ENCODE assay signal across 26 cellular contexts in genomic region chr20:58169441-58169840, GRCh38. TPM values are rescaled to one million over a fixed set of nuclear protein-coding genes. Genes with fewer than 3 reads are reported as not detected.
DNase-seq lines count a peak whose midpoint lies in the region; TF ChIP-seq lines count a peak whose summit lies in the region.
"Had no signal": no experiment of that assay in that cellular context is flagged by ENCODE, and none has a peak within 500 bp of the region (broad histone marks: within the 10 kb centered on the region; RNA-seq: fewer than 3 reads in every experiment).

No MANE protein-coding gene starts in this region.

- H3K27ac Mint-ChIP-seq in HFFc6: no peak overlapping the region
- H3K27ac Mint-ChIP-seq: activated CD4-positive, alpha-beta memory T cell treated with anti-CD3 and anti-CD28 coated beads for 36 hours; mesothelial cell of epicardium; T-helper 17 cell had no signal

- in situ Hi-C loops in astrocyte of the spinal cord (cut with HindIII; ENCODE audit: low sequenced_read_pairs): no loop called here

- H3K4me1 Mint-ChIP-seq in HFFc6 (ENCODE audit: low read depth): peaks cover 24% of the 10 kb centered on the region
- H3K4me1 Mint-ChIP-seq: T-helper 17 cell had no signal

- no peak overlapping the region for H3K4me3 Mint-ChIP-seq in HFFc6
- H3K4me3 Mint-ChIP-seq: activated CD4-positive, alpha-beta memory T cell treated with anti-CD3 and anti-CD28 coated beads for 36 hours; mesothelial cell of epicardium; neural crest cell; T-helper 17 cell had no signal

- H3K9me3 Mint-ChIP-seq in HFFc6: no peaks in the 10 kb centered on the region
- H3K9me3 Mint-ChIP-seq: activated CD4-positive, alpha-beta memory T cell treated with anti-CD3 and anti-CD28 coated beads for 36 hours; neural crest cell had no signal

- peaks cover 30% of the 10 kb centered on the region; the same call in 1 of the 2 replicates for H3K27me3 Mint-ChIP-seq in HFFc6 (ENCODE audit: insufficient read depth)
- H3K27me3 Mint-ChIP-seq: activated CD4-positive, alpha-beta memory T cell treated with anti-CD3 and anti-CD28 coated beads for 36 hours had no signal

- DNase-seq in AG20443 (ENCODE audit: low spot score) (peak; percentile 61), HFFc6 (peak; percentile 59), astrocyte of the spinal cord (ENCODE audit: low read depth, low spot score) (peak; percentile 86), left kidney (ENCODE audit: low read depth, low spot score) (peak; percentile 71), cerebellar cortex (ENCODE audit: low spot score) (no peak), SIG-M5 treated with dmso at 0.1 percent for 504 hours (lab: John Stamatoyannopoulos, UW; ENCODE audit: unreplicated experiment) (no peak)
- no peak for DNase-seq in stimulated activated CD4-positive, alpha-beta T cell treated with anti-CD3 and anti-CD28 coated beads, Interleukin-12 subunit alpha, Interleukin-12 subunit beta, amount 100 ng/mL, for 4 hours
- DNase-seq in activated CD4-positive, alpha-beta T cell treated with anti-CD3 and anti-CD28 coated beads, Interleukin-2, amount 50 U/mL, for 1 hour: no peak
- DNase-seq: ACHN; activated CD4-positive, alpha-beta memory T cell treated with anti-CD3 and anti-CD28 coated beads for 36 hours; activated naive CD4-positive, alpha-beta T cell treated with Interleukin-2 at 50 U/mL for 16 hours; activated T-cell treated with anti-CD3 and anti-CD28 coated beads, Interleukin-2, amount 50 U/mL, for 1 hour; body of pancreas; cortex of kidney; NCI-H1436 treated with DMSO at 0.1 percent for 48 hours; NCI-H2171; NCI-H526 treated with DMSO at 0.1 percent for 48 hours; SHP77 treated with DMSO at 0.1 percent for 48 hours; stimulated activated naive CD4-positive, alpha-beta T cell; T-helper 17 cell had no signal

- H3K4me3 ChIP-seq in astrocyte of the spinal cord (ENCODE audit: low read depth, low read length): no peak overlapping the region
- H3K4me3 ChIP-seq: body of pancreas had no signal

- no peaks in the 10 kb centered on the region for H3K36me3 Mint-ChIP-seq in HFFc6 (ENCODE audit: low read depth)
- H3K36me3 Mint-ChIP-seq: activated CD4-positive, alpha-beta memory T cell treated with anti-CD3 and anti-CD28 coated beads for 36 hours; mesothelial cell of epicardium had no signal

- TF ChIP-seq CTCF in HFFc6 (IDR thresholded peaks at IDR 0.05) (no peak), astrocyte of the spinal cord (IDR thresholded peaks at IDR 0.05; ENCODE audit: low read depth, low read length) (no peak)

RNA-seq across cellular contexts. Expression of gene ANKRD60, which starts 59.0 kb away (rescaled TPM):
- total RNA-seq in HFFc6 (2021; fragmentation: NEBNext Ultra II Directional; extraction: Animal tissue kit (Norgen Biotek cat#: 25700)): not detected
- total RNA-seq: activated CD4-positive, alpha-beta memory T cell treated with anti-CD3 and anti-CD28 coated beads for 36 hours; body of pancreas; endothelial cell of umbilical vein; H4; left lobe of liver; MCF 10A; mesothelial cell of epicardium; neural crest cell; T-helper 17 cell had no signal

Comparison
In these comparisons a context has a peak if more than half of its experiments do, and no peak if none do; other contexts are left out.
1. DNase-seq: peak in AG20443 (single experiment), HFFc6 (single experiment), astrocyte of the spinal cord (single experiment) and left kidney (single experiment); none in cerebellar cortex (single experiment), stimulated activated CD4-positive, alpha-beta T cell treated with anti-CD3 and anti-CD28 coated beads, Interleukin-12 subunit alpha, Interleukin-12 subunit beta, amount 100 ng/mL, for 4 hours (single experiment), activated CD4-positive, alpha-beta T cell treated with anti-CD3 and anti-CD28 coated beads, Interleukin-2, amount 50 U/mL, for 1 hour (single experiment) and SIG-M5 treated with dmso at 0.1 percent for 504 hours (single experiment).